Comparison of ENCODE assay signal across 9 cellular contexts in the genomic region with DNA sequence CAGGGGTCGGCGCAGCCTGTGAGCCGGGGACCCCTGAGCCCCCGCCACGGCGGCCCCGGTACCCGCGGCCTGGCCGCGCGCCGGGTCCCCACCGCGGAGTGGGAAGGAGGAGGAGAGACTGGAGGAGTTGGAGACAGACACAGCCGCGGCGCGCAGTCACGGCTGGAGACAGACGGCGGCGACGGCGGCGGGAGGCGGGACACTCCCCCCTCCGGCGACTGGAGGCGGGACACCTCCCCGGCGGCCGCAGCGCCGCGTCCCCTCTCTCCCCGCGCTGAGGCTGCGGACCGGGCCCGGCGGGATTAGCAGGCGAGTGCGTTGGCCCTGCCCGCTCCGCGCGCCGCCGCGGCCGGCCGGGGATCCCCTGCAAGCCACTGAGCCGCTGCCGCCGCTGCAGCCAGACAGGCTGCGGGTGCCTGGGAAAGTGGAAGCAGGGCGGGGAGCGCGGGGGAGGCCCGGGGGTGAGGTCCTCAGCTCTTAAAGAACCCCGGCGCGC. TPM values are rescaled to one million over a fixed set of nuclear protein-coding genes. Genes with fewer than 3 reads are reported as not detected.
DNase-seq lines count a peak whose midpoint lies in the region; ATAC-seq and TF ChIP-seq lines count a peak whose summit lies in the region.
"Had no signal": no experiment of that assay in that cellular context is flagged by ENCODE, and none has a peak within 500 bp of the region (broad histone marks: within the 10 kb centered on the region; RNA-seq: fewer than 3 reads in every experiment).

No MANE protein-coding gene starts in this region.

- peaks cover 56 to 85% of the 10 kb centered on the region in 2 donors for H3K27me3 Mint-ChIP-seq in effector memory CD8-positive, alpha-beta T cell
- peaks cover 41% of the 10 kb centered on the region for H3K27me3 Mint-ChIP-seq in mesothelial cell of epicardium (ENCODE audit: low read depth)

- no peak overlapping the region for H3K27ac Mint-ChIP-seq in effector memory CD8-positive, alpha-beta T cell
- no peak overlapping the region for H3K27ac Mint-ChIP-seq in mesothelial cell of epicardium

- H3K27me3 ChIP-seq in MG63 = peaks cover 28% of the 10 kb centered on the region

- no peaks in the 10 kb centered on the region for H3K36me3 ChIP-seq in MG63

- peak overlapping the region; percentile 35; the same call in 1 of the 2 replicates for H3K4me3 ChIP-seq in MG63

- DNase-seq in SHP77 (lab: John Stamatoyannopoulos, UW) = peak; percentile 39 to 41
- DNase-seq in SHP77 treated with DMSO at 0.1 percent for 48 hours (lab: John Stamatoyannopoulos, UW) = no peak
- peak; percentile 40 for DNase-seq in MG63
- DNase-seq in activated CD4-positive, alpha-beta T cell treated with anti-CD3 and anti-CD28 coated beads, Interleukin-2, amount 50 U/mL, for 48 hours = peak; percentile 57 to 62
- DNase-seq in effector memory CD8-positive, alpha-beta T cell = peak in 2 of 3 experiments; percentile 28 to 33
- peak; percentile 47 to 65 for DNase-seq in mesothelial cell of epicardium (ENCODE audit: low spot score in 2 of 2, unreplicated experiment in 2 of 2)
- DNase-seq in stimulated activated CD8-positive, alpha-beta memory T cell treated with anti-CD3 and anti-CD28 coated beads, Interleukin-7, amount 100 ng/mL, for 1 hour (ENCODE audit: low read depth in 2 of 2) = peak; percentile 11 to 18
- no peak for DNase-seq in NCI-H1930 (lab: John Stamatoyannopoulos, UW)

- peak; percentile 53 for ATAC-seq in effector memory CD8-positive, alpha-beta T cell (replicated peaks)

- TF ChIP-seq CTCF in mesothelial cell of epicardium (IDR thresholded peaks at IDR 0.05; ENCODE audit: unreplicated experiment) = no peak

- H3K9me3 ChIP-seq in MG63 = no peaks in the 10 kb centered on the region

- peak overlapping the region in 1 of 2 donors; percentile 20 for H3K4me3 Mint-ChIP-seq in effector memory CD8-positive, alpha-beta T cell
- H3K4me3 Mint-ChIP-seq in mesothelial cell of epicardium = no peak overlapping the region

- peaks cover 0 to 8% of the 10 kb centered on the region in 2 donors for H3K4me1 Mint-ChIP-seq in effector memory CD8-positive, alpha-beta T cell (ENCODE audit: low read depth in 2 of 2)
- H3K4me1 Mint-ChIP-seq in mesothelial cell of epicardium = peaks cover 44% of the 10 kb centered on the region

- H3K36me3 Mint-ChIP-seq in effector memory CD8-positive, alpha-beta T cell (ENCODE audit: insufficient read depth) = no peaks in the 10 kb centered on the region
- no peaks in the 10 kb centered on the region for H3K36me3 Mint-ChIP-seq in mesothelial cell of epicardium

- no peaks in the 10 kb centered on the region for H3K9me3 Mint-ChIP-seq in effector memory CD8-positive, alpha-beta T cell
- no peaks in the 10 kb centered on the region for H3K9me3 Mint-ChIP-seq in mesothelial cell of epicardium
- H3K9me3 Mint-ChIP-seq: nephron had no signal

RNA-seq across cellular contexts. Expression of a gene that starts 1.0 kb away (rescaled TPM):
- 0.02 and 0.36 TPM in 2 replicates for total RNA-seq in MG63 (2014; rRNA removed; shearing (Covaris generic); ENCODE audit: low replicate concordance)
- total RNA-seq in mesothelial cell of epicardium = 26.2 to 29.7 TPM (median 29.2 TPM) in 3 replicates

Comparison
In these comparisons a context has a peak if more than half of its experiments do, and no peak if none do; other contexts are left out.
1. DNase-seq: peak in SHP77 (2 of 2), MG63 (single experiment), activated CD4-positive, alpha-beta T cell treated with anti-CD3 and anti-CD28 coated beads, Interleukin-2, amount 50 U/mL, for 48 hours (2 of 2), effector memory CD8-positive, alpha-beta T cell (2 of 3), mesothelial cell of epicardium (2 of 2) and stimulated activated CD8-positive, alpha-beta memory T cell treated with anti-CD3 and anti-CD28 coated beads, Interleukin-7, amount 100 ng/mL, for 1 hour (2 of 2); none in SHP77 treated with DMSO at 0.1 percent for 48 hours (single experiment) and NCI-H1930 (0 of 2).
2. RNA of a gene that starts 1.0 kb away (total RNA-seq): 26.2 to 29.7 TPM in mesothelial cell of epicardium; 0.02 to 0.36 TPM in MG63; every median in the first group is over 10 times any median in the second.